Comparison of ENCODE assay signal across 6 cellular contexts in the genomic region with DNA sequence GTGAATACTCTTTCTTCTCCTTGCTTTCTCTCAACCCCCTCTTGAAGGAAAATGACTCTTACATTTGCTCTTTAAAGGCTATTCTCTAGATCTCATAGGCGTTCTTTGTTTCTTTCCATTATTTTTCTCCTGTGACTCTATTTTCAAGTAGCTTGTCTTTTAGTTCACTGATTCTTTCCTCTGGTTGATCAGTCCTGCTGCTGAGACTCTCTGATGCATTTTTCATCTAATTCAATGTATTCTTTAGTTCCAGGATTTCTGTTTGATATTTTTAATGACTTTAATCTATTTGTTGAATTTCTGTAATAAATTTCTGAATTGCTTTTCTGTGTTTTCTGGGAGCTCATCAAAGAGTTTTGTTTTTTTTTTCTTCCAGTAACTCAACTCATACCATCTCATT.
"Had no signal": no experiment of that assay in that cellular context is flagged by ENCODE, and none has a peak within 500 bp of the region (broad histone marks: within the 10 kb centered on the region; RNA-seq: fewer than 3 reads in every experiment).

No MANE protein-coding gene starts in this region.

- DNase-seq: IMR-90, KBM-7, KG1 had no signal

- H3K4me2 ChIP-seq: KMS-11 had no signal

- FAIRE-seq: HTR-8/SVneo had no signal

- H3K27ac ChIP-seq: HL-60, KMS-11 had no signal

- H3K9ac ChIP-seq: KMS-11 had no signal
